ENCODE assay signal across 8 cellular contexts in genomic region chr3:142888484-142889262, GRCh38. TPM values are rescaled to one million over a fixed set of nuclear protein-coding genes. Genes with fewer than 3 reads are reported as not detected.
DNase-seq lines count a peak whose midpoint lies in the region; ATAC-seq, FAIRE-seq and TF ChIP-seq lines count a peak whose summit lies in the region.

Gene PCOLCE2 (minus strand): TSS chr3:142889083. CDS start chr3:142888896, 187 bp downstream.

- peaks cover 50 to 65% of the 10 kb centered on the region in 2 donors for H3K27me3 Mint-ChIP-seq in T-cell

- H2BK5ac ChIP-seq in H1 (ENCODE audit: low read depth, low read length) (peak within 1 kb of the TSS; percentile 44; the same call in 1 of the 2 replicates), mesendoderm (ENCODE audit: low read length) (peak within 1 kb of the TSS; percentile 41)

- no peaks in the 10 kb centered on the region for H3K9me3 Mint-ChIP-seq in T-cell

- H3K4ac ChIP-seq in H1 (replicated peaks; ENCODE audit: insufficient read length, low read depth, low read length) (no peak within 1 kb of the TSS), mesendoderm (ENCODE audit: low read depth, low read length) (peak within 1 kb of the TSS; percentile 63)

- H3K27ac ChIP-seq in H1 (ENCODE audit: low read depth, low read length), result no peak within 1 kb of the TSS
- H3K27ac ChIP-seq in mesendoderm (ENCODE audit: low read depth, low read length), result peak within 1 kb of the TSS; percentile 33
- H3K27ac ChIP-seq in thoracic aorta, result peak within 1 kb of the TSS; percentile 47 to 56

- H3K27ac Mint-ChIP-seq in T-cell, result no peak within 1 kb of the TSS

- TF ChIP-seq POLR2A in H1 (IDR thresholded peaks at IDR 0.05; ENCODE audit: control extremely low read depth in 1 of 2, low read depth in 2 of 2, low read length in 2 of 2), result peak; percentile 67 to 87

- no peak within 1 kb of the TSS for H2BK120ac ChIP-seq in H1 (replicated peaks; ENCODE audit: low read depth, low read length)
- H2BK120ac ChIP-seq in mesendoderm (ENCODE audit: low read depth, low read length), result peak within 1 kb of the TSS; percentile 2

- H3K9ac ChIP-seq in H1 (replicated peaks in 1 of 4; ENCODE audit: extremely low read depth in 1 of 4, low read depth in 3 of 4, low read length in 3 of 4) (peak within 1 kb of the TSS; percentile 70 to 78 (median 73)), mesendoderm (ENCODE audit: low read length) (peak within 1 kb of the TSS; percentile 89)

- TF ChIP-seq CTCF in H1 (IDR thresholded peaks at IDR 0.05; ENCODE audit: control extremely low read depth in 1 of 3, insufficient read depth in 1 of 3, low read depth in 1 of 3, low read length in 3 of 3) (no peak), thoracic aorta (IDR thresholded peaks at IDR 0.05) (no peak)

- H3K23ac ChIP-seq in H1 (ENCODE audit: insufficient read length) (no peak within 1 kb of the TSS), mesendoderm (ENCODE audit: low read length) (no peak within 1 kb of the TSS)

- H3K36me3 ChIP-seq in H1 (ENCODE audit: control insufficient read depth in 2 of 4, insufficient read depth in 4 of 4, low read length in 3 of 4) (no peaks in the 10 kb centered on the region; a peak in 1 of 8 replicates), mesendoderm (ENCODE audit: control insufficient read depth, insufficient read depth, low read length) (no peaks in the 10 kb centered on the region), thoracic aorta (no peaks in the 10 kb centered on the region)

- H3K14ac ChIP-seq in H1 (ENCODE audit: insufficient read length), result no peak within 1 kb of the TSS

- FAIRE-seq in HTR-8/SVneo (lab: Jason Lieb, UNC), result no peak
- no peak for FAIRE-seq in H1 (lab: Jason Lieb, UNC)

- ATAC-seq in T-cell (replicated peaks in 1 of 4) (peak; percentile 28 to 54 (median 46)), thoracic aorta (ENCODE audit: insufficient number of reproducible peaks, low FRiP score, low read depth) (no peak), GM19463 (IDR thresholded peaks at IDR 0.05; ENCODE audit: unreplicated experiment) (no peak), GM21526 (IDR thresholded peaks at IDR 0.05; ENCODE audit: low FRiP score, unreplicated experiment) (no peak)

- TF ChIP-seq RAD21 in H1 (IDR thresholded peaks at IDR 0.05 in 1 of 2, conservative IDR thresholded peaks at IDR 0.05 in 1 of 2; ENCODE audit: low read depth in 2 of 2, low read length in 2 of 2), result 0 out of 4 replicates have a peak, but pooled peaks of 1 of the 2 experiments have one; percentile 0

- H3K79me1 ChIP-seq in H1 (ENCODE audit: low read depth, low read length) (no peaks in the 10 kb centered on the region), mesendoderm (ENCODE audit: low read length) (peaks cover 2% of the 10 kb centered on the region)

- TF ChIP-seq EP300 in H1 (IDR thresholded peaks at IDR 0.05; ENCODE audit: borderline replicate concordance in 1 of 2, low read depth in 2 of 2, low read length in 2 of 2), result no peak

- H3K36me3 Mint-ChIP-seq in T-cell, result no peaks in the 10 kb centered on the region

- H3K56ac ChIP-seq in H1 (replicated peaks; ENCODE audit: insufficient read length, low read depth, low read length) (peak within 1 kb of the TSS; percentile 17), mesendoderm (ENCODE audit: low read length) (peak within 1 kb of the TSS; percentile 95)

- H3K4me1 ChIP-seq in H1 (replicated peaks in 1 of 4; ENCODE audit: control insufficient read depth in 3 of 4, insufficient read depth in 4 of 4, low read length in 3 of 4) (peaks cover 0 to 4% (median 2%) of the 10 kb centered on the region in 4 experiments; a peak in 3 of 7 replicates), mesendoderm (ENCODE audit: control insufficient read depth, low read depth, low read length) (no peaks in the 10 kb centered on the region), thoracic aorta (ENCODE audit: control insufficient read depth in 1 of 2, low read depth in 2 of 2) (peaks cover 3 to 27% of the 10 kb centered on the region in 2 donors)

- H4K5ac ChIP-seq in H1 (ENCODE audit: insufficient read length, low read depth, low read length) (peak within 1 kb of the TSS; percentile 25), mesendoderm (ENCODE audit: low read length) (no peak within 1 kb of the TSS)

- peaks cover 4 to 11% (median 10%) of the 10 kb centered on the region in 3 donors for H3K4me1 Mint-ChIP-seq in T-cell

- H3K27me3 ChIP-seq in H1 (replicated peaks in 1 of 4; ENCODE audit: control insufficient read depth in 3 of 4, extremely low read depth in 1 of 4, insufficient read depth in 3 of 4, low read length in 3 of 4) (peaks cover 0 to 8% (median 5%) of the 10 kb centered on the region in 4 experiments; a peak in 5 of 7 replicates), mesendoderm (ENCODE audit: insufficient read depth, low read length, poor library complexity) (no peaks in the 10 kb centered on the region), thoracic aorta (replicated peaks; ENCODE audit: insufficient read depth) (no peaks in the 10 kb centered on the region)

- no peak within 1 kb of the TSS for H4K91ac ChIP-seq in H1 (replicated peaks; ENCODE audit: insufficient read length, low read length)

- H3K4me2 ChIP-seq in H1 (ENCODE audit: insufficient read depth in 1 of 2, low read depth in 2 of 2, low read length in 2 of 2) (peak within 1 kb of the TSS; percentile 77 to 86), mesendoderm (ENCODE audit: low read length) (peak within 1 kb of the TSS; percentile 84)

- no peaks in the 10 kb centered on the region for H3K79me2 ChIP-seq in H1 (ENCODE audit: control insufficient read depth in 1 of 2, insufficient read depth in 2 of 2, low read length in 2 of 2)
- no peaks in the 10 kb centered on the region for H3K79me2 ChIP-seq in mesendoderm (ENCODE audit: control insufficient read depth, insufficient read depth, low read length)

- no peaks in the 10 kb centered on the region for H3K9me3 ChIP-seq in H1 (ENCODE audit: insufficient read depth in 2 of 2, low read depth in 1 of 2, low read length in 1 of 2)
- no peaks in the 10 kb centered on the region for H3K9me3 ChIP-seq in thoracic aorta

- no peak within 1 kb of the TSS for H2BK20ac ChIP-seq in H1 (ENCODE audit: low read length)

- H3K4me3 Mint-ChIP-seq in T-cell, result peak within 1 kb of the TSS; percentile 57 to 73 (median 64)

- H2BK12ac ChIP-seq in H1 (ENCODE audit: low read depth, low read length), result peak within 1 kb of the TSS; percentile 27; the same call in 1 of the 2 replicates

- no peaks in the 10 kb centered on the region for H4K20me1 ChIP-seq in H1 (replicated peaks in 1 of 2; ENCODE audit: control insufficient read depth in 1 of 2, insufficient read depth in 2 of 2, low read length in 2 of 2)

- CTCF ChIA-PET in T-cell (lab: Charles Lee) (no interaction called here), H1 (lab: Charles Lee; ENCODE audit: partially characterized antibody) (interaction anchor here (1.1 to 2.0 kb wide), 6 partner anchors 24 to 93 kb away, joined by 3 to 5 read pairs (median 4); no protein-coding TSS in a partner anchor)

- H2BK15ac ChIP-seq in H1 (ENCODE audit: low read length), result no peak within 1 kb of the TSS; the same call in 1 of the 2 replicates
- no peak within 1 kb of the TSS for H2BK15ac ChIP-seq in mesendoderm (replicated peaks; ENCODE audit: low read depth)

- DNase-seq in GDM1 (lab: John Stamatoyannopoulos, UW) (peak; percentile 7), HTR-8/SVneo (ENCODE audit: insufficient read length, low spot score) (peak; percentile 43), T-cell (peak in 4 of 34 experiments; percentile 2 to 7 (median 3)), H1 (ENCODE audit: low read depth in 1 of 2, low spot score in 2 of 2) (peak in 1 of 2 experiments; percentile 86), mesendoderm (peak; percentile 75), thoracic aorta (ENCODE audit: low spot score) (no peak)

- H4K8ac ChIP-seq in H1 (ENCODE audit: extremely low read depth, insufficient read depth, low read length), result peak within 1 kb of the TSS; percentile 94
- H4K8ac ChIP-seq in mesendoderm (ENCODE audit: low read depth, low read length), result peak within 1 kb of the TSS; percentile 29

- peak within 1 kb of the TSS; percentile 5 for H2AFZ ChIP-seq in H1 (ENCODE audit: low read length)

- WGBS in H1 (ENCODE audit: extremely low coverage in 1 of 2, insufficient coverage in 1 of 2, insufficient read length in 1 of 2, insufficient replicate concordance in 2 of 2, low coverage in 1 of 2, low lambda C conversion rate in 2 of 2, missing lambda C conversion rate in 1 of 2), 2 experiments, result 2% methylated on average over 64 of the region's 80 CpGs; no CpG with 5 or more reads in 1 of the 2 experiments
- no CpG with 5 or more reads among the region's 80 CpGs for WGBS in mesendoderm (ENCODE audit: extremely low coverage, insufficient coverage, low lambda C conversion rate)

- peaks cover 12% of the 10 kb centered on the region; the same call in 1 of the 2 replicates for H3K23me2 ChIP-seq in H1 (ENCODE audit: low read depth, low read length)

- H3K4me3 ChIP-seq in H1 (ENCODE audit: extremely low read depth in 1 of 4, insufficient read depth in 2 of 4, low read depth in 3 of 4, low read length in 4 of 4) (peak within 1 kb of the TSS; percentile 47 to 71 (median 64)), mesendoderm (ENCODE audit: low read length) (peak within 1 kb of the TSS; percentile 65), thoracic aorta (peak within 1 kb of the TSS; percentile 73)

- POLR2A ChIA-PET in T-cell (lab: Charles Lee), result interaction anchor here in 1 of 2 donors (0.5 kb wide), 1 partner anchor 1061 kb away, joined by 3 read pairs; no protein-coding TSS in a partner anchor
- POLR2A ChIA-PET in H1 (lab: Charles Lee; ENCODE audit: partially characterized antibody), result interaction anchor here (0.7 to 2.7 kb wide), 11 partner anchors 9 to 99 kb away, joined by 3 to 14 read pairs (median 5); partner anchors contain the start of gene PAQR9

- H3K18ac ChIP-seq in H1 (ENCODE audit: extremely low read depth, low read length) (peak within 1 kb of the TSS; percentile 93), mesendoderm (ENCODE audit: low read length) (peak within 1 kb of the TSS; percentile 5)

- H2AK5ac ChIP-seq in H1 (ENCODE audit: low read depth, low read length), result no peak within 1 kb of the TSS
- no peak within 1 kb of the TSS for H2AK5ac ChIP-seq in mesendoderm (ENCODE audit: low read length)

TF ChIP-seq in H1, 55 proteins besides CTCF, POLR2A, EP300 and RAD21 (continues in another document):
- TF ChIP-seq FOSL1 (IDR thresholded peaks at IDR 0.05; ENCODE audit: insufficient read depth, low read depth, low read length) (no peak), ASH2L (IDR thresholded peaks at IDR 0.05; ENCODE audit: low read length) (peak; percentile 89)

RNA-seq across cellular contexts. Expression of gene PCOLCE2, which starts in this region (rescaled TPM):
- total RNA-seq in T-cell, result not detected
- 11.6 and 12.6 TPM in 2 replicates for total RNA-seq in H1 (2021; fragmentation: NEBNext Ultra II Directional; extraction: Animal tissue kit (Norgen Biotek cat#: 25700))
- polyA plus RNA-seq in H1 (2011; rRNA removed), result 9.4 and 11.1 TPM in 2 replicates
- 12.1 TPM for polyA plus RNA-seq in H1 (2011; cell fraction: cytosol; rRNA removed)
- 19.0 TPM for polyA plus RNA-seq in H1 (2011; cell fraction: nucleus; rRNA removed)
- polyA plus RNA-seq in H1 (2012, experiment 1 of 2), result 10.8 to 18.7 TPM (median 12.4 TPM) in 4 replicates
- polyA plus RNA-seq in H1 (2012, experiment 2 of 2), result 4.8 TPM
- polyA plus RNA-seq in H1 (2013, experiment 1 of 2), result 11.2 TPM
- polyA plus RNA-seq in H1 (2013, experiment 2 of 2), result 11.5 TPM
- polyA minus RNA-seq in H1 (2011; rRNA and poly(A)+ RNA removed), result 19.1 and 25.5 TPM in 2 replicates
- polyA minus RNA-seq in H1 (2011; cell fraction: cytosol; rRNA and poly(A)+ RNA removed), result 11.7 TPM
- polyA minus RNA-seq in H1 (2011; cell fraction: nucleus; rRNA and poly(A)+ RNA removed), result 28.9 TPM
- polyA plus RNA-seq in mesendoderm (2013, experiment 1 of 2), result 9.3 TPM
- polyA plus RNA-seq in mesendoderm (2013, experiment 2 of 2), result 9.4 TPM
- total RNA-seq in thoracic aorta, result 100 to 1,000 TPM; 122 to 157 TPM

Comparison
In these comparisons a context has a peak if more than half of its experiments do, and no peak if none do; other contexts are left out.
1. RNA of gene PCOLCE2 (total RNA-seq): 122 to 157 TPM in thoracic aorta and 11.6 to 12.6 TPM in H1; not detected in T-cell; every median in the first group is over 10 times any median in the second.
2. Peak in ATAC-seq in T-cell; RNA of the gene not detected or under 1 TPM.
3. Peak in every context shown above with its lines, with median percentiles within 50 percentile points of each other: H3K4me3 ChIP-seq.